26 cellular contexts compared by ENCODE assay signal in genomic region chr10:74208997-74209396, GRCh38. TPM values are rescaled to one million over a fixed set of nuclear protein-coding genes. Genes with fewer than 3 reads are reported as not detected.
DNase-seq lines count a peak whose midpoint lies in the region; ATAC-seq, FAIRE-seq and TF ChIP-seq lines count a peak whose summit lies in the region.
"Had no signal": no experiment of that assay in that cellular context is flagged by ENCODE, and none has a peak within 500 bp of the region (broad histone marks: within the 10 kb centered on the region; RNA-seq: fewer than 3 reads in every experiment).

No MANE protein-coding gene starts in this region.

- intact Hi-C loops in upper lobe of right lung (cut with DNase I) = no loop called here

- H3K9me3 Mint-ChIP-seq in activated T-cell treated with anti-CD3 and anti-CD28 coated beads, Interleukin-2, amount 50 U/mL, for 24 hours = no peaks in the 10 kb centered on the region
- H3K9me3 Mint-ChIP-seq in stimulated activated effector memory CD8-positive, alpha-beta T cell treated with anti-CD3 and anti-CD28 coated beads, Interleukin-12 subunit alpha, Interleukin-12 subunit beta, amount 100 ng/mL, for 72 hours = no peaks in the 10 kb centered on the region
- H3K9me3 Mint-ChIP-seq: HFFc6 had no signal

- H3K27ac ChIP-seq in SJCRH30 (peak overlapping the region; percentile 69), keratinocyte (ENCODE audit: control insufficient read depth, insufficient read depth, low read length) (no peak overlapping the region), upper lobe of right lung (no peak overlapping the region)
- H3K27ac ChIP-seq: 22Rv1, GM23248, HL-60, SK-N-MC had no signal

- H3K9me3 ChIP-seq in SJCRH30 (replicated peaks) = no peaks in the 10 kb centered on the region
- H3K9me3 ChIP-seq in keratinocyte (ENCODE audit: control insufficient read depth, low read depth, low read length) = no peaks in the 10 kb centered on the region
- no peaks in the 10 kb centered on the region for H3K9me3 ChIP-seq in upper lobe of right lung
- H3K9me3 ChIP-seq: BE2C, HAP-1 had no signal

- H3K4me3 ChIP-seq in SJCRH30 = no peak overlapping the region
- no peak overlapping the region for H3K4me3 ChIP-seq in keratinocyte (ENCODE audit: control insufficient read depth in 2 of 3, extremely low read depth in 1 of 3, insufficient read depth in 2 of 3, low read depth in 1 of 3, low read length in 3 of 3)
- no peak overlapping the region for H3K4me3 ChIP-seq in upper lobe of right lung
- H3K4me3 ChIP-seq: GM23248, HAP-1, SK-N-MC had no signal

- peaks cover 24% of the 10 kb centered on the region for H3K4me1 Mint-ChIP-seq in activated T-cell treated with anti-CD3 and anti-CD28 coated beads, Interleukin-2, amount 50 U/mL, for 24 hours (ENCODE audit: low read depth)
- peaks cover 23% of the 10 kb centered on the region for H3K4me1 Mint-ChIP-seq in stimulated activated effector memory CD8-positive, alpha-beta T cell treated with anti-CD3 and anti-CD28 coated beads, Interleukin-12 subunit alpha, Interleukin-12 subunit beta, amount 100 ng/mL, for 72 hours
- H3K4me1 Mint-ChIP-seq: CD14-positive monocyte had no signal

- H4K20me1 ChIP-seq in keratinocyte (ENCODE audit: control insufficient read depth, extremely low read depth, insufficient read depth, low read length) = peaks cover 9% of the 10 kb centered on the region

- peaks cover 79% of the 10 kb centered on the region for H3K79me2 ChIP-seq in keratinocyte (ENCODE audit: control insufficient read depth, insufficient read depth, low read length)

- no peak for TF ChIP-seq CTCF in keratinocyte (optimal IDR thresholded peaks at IDR 0.05 in 1 of 3, IDR thresholded peaks at IDR 0.05 in 1 of 3, conservative IDR thresholded peaks at IDR 0.05 in 1 of 3; ENCODE audit: extremely low read depth in 1 of 3, insufficient read depth in 2 of 3, low read length in 3 of 3)
- no peak for TF ChIP-seq CTCF in upper lobe of right lung (IDR thresholded peaks at IDR 0.05)

- ATAC-seq in upper lobe of right lung = peak; percentile 39
- no peak for ATAC-seq in HG03432 (IDR thresholded peaks at IDR 0.05; ENCODE audit: unreplicated experiment)
- no peak for ATAC-seq in stimulated activated effector memory CD8-positive, alpha-beta T cell treated with anti-CD3 and anti-CD28 coated beads, Interleukin-12 subunit alpha, Interleukin-12 subunit beta, amount 100 ng/mL, for 72 hours
- ATAC-seq in HG02642 (IDR thresholded peaks at IDR 0.05; ENCODE audit: poor library complexity, unreplicated experiment) = no peak

- H3K36me3 ChIP-seq in SJCRH30 (no peaks in the 10 kb centered on the region; the same call in 1 of the 2 replicates), keratinocyte (ENCODE audit: control insufficient read depth in 2 of 2, extremely low read depth in 1 of 2, insufficient read depth in 2 of 2, low read length in 2 of 2) (peaks cover 0 to 10% of the 10 kb centered on the region in 2 experiments), upper lobe of right lung (no peaks in the 10 kb centered on the region)
- H3K36me3 ChIP-seq: BE2C, HAP-1 had no signal

- no peak overlapping the region for H2AFZ ChIP-seq in keratinocyte (ENCODE audit: control insufficient read depth, low read length)
- H2AFZ ChIP-seq: GM23248 had no signal

- FAIRE-seq in keratinocyte (lab: Jason Lieb, UNC) = peak; percentile 51

- H3K4me1 ChIP-seq in SJCRH30 (peaks cover 29% of the 10 kb centered on the region), keratinocyte (ENCODE audit: control insufficient read depth, extremely low read depth, insufficient read depth, low read length) (peaks cover 29% of the 10 kb centered on the region), upper lobe of right lung (no peaks in the 10 kb centered on the region)
- H3K4me1 ChIP-seq: BE2C, HAP-1 had no signal

- H3K4me2 ChIP-seq in keratinocyte (ENCODE audit: control insufficient read depth, extremely low read depth, insufficient read depth, low read depth, low read length) = peak overlapping the region; percentile 15

- H3K27me3 Mint-ChIP-seq in activated T-cell treated with anti-CD3 and anti-CD28 coated beads, Interleukin-2, amount 50 U/mL, for 24 hours = no peaks in the 10 kb centered on the region

- H3K36me3 Mint-ChIP-seq in activated T-cell treated with anti-CD3 and anti-CD28 coated beads, Interleukin-2, amount 50 U/mL, for 24 hours (ENCODE audit: low read depth) = peaks cover 43% of the 10 kb centered on the region
- peaks cover 21% of the 10 kb centered on the region for H3K36me3 Mint-ChIP-seq in stimulated activated effector memory CD8-positive, alpha-beta T cell treated with anti-CD3 and anti-CD28 coated beads, Interleukin-12 subunit alpha, Interleukin-12 subunit beta, amount 100 ng/mL, for 72 hours

- peaks cover 7% of the 10 kb centered on the region for H3K9me1 ChIP-seq in keratinocyte (ENCODE audit: control insufficient read depth, extremely low read depth, insufficient read depth, low read length)

- DNase-seq in activated T-cell treated with anti-CD3 and anti-CD28 coated beads, Interleukin-2, amount 50 U/mL, for 24 hours = no peak
- no peak for DNase-seq in activated T-cell treated with anti-CD3 and anti-CD28 coated beads for 4 hours
- DNase-seq in SJCRH30 = no peak
- DNase-seq in keratinocyte (ENCODE audit: low read depth, low spot score) = no peak
- no peak for DNase-seq in upper lobe of right lung
- DNase-seq in stimulated activated effector memory CD8-positive, alpha-beta T cell treated with anti-CD3 and anti-CD28 coated beads, Interleukin-12 subunit alpha, Interleukin-12 subunit beta, amount 100 ng/mL, for 72 hours (ENCODE audit: low spot score in 2 of 2) = no peak
- DNase-seq: BE2C, Calu3, GM23248, HFFc6, NCI-H1092, NCI-H1417 treated with DMSO at 0.1 percent for 48 hours, NCI-H187, NCI-H2171, NCI-H226, NCI-H510A, NCI-H69, RPMI8226, SHP77 had no signal

- H3K27ac Mint-ChIP-seq in activated T-cell treated with anti-CD3 and anti-CD28 coated beads, Interleukin-2, amount 50 U/mL, for 24 hours = peak overlapping the region; percentile 44
- no peak overlapping the region for H3K27ac Mint-ChIP-seq in stimulated activated effector memory CD8-positive, alpha-beta T cell treated with anti-CD3 and anti-CD28 coated beads, Interleukin-12 subunit alpha, Interleukin-12 subunit beta, amount 100 ng/mL, for 72 hours
- H3K27ac Mint-ChIP-seq: HFFc6 had no signal

- H3K9ac ChIP-seq in keratinocyte (ENCODE audit: control insufficient read depth, extremely low read depth, insufficient read depth, low read length) = no peak overlapping the region
- H3K9ac ChIP-seq: GM23248 had no signal

- dilution Hi-C loops in keratinocyte (cut with MboI; ENCODE audit: extremely low pct_ligation_motif_present, low sequenced_read_pairs) = no loop called here

- no peaks in the 10 kb centered on the region for H3K27me3 ChIP-seq in SJCRH30
- H3K27me3 ChIP-seq in keratinocyte (ENCODE audit: control insufficient read depth, extremely low read depth, insufficient read depth, low read length) = no peaks in the 10 kb centered on the region
- no peaks in the 10 kb centered on the region for H3K27me3 ChIP-seq in upper lobe of right lung
- H3K27me3 ChIP-seq: BE2C had no signal

- H3K4me3 Mint-ChIP-seq in activated T-cell treated with anti-CD3 and anti-CD28 coated beads, Interleukin-2, amount 50 U/mL, for 24 hours = no peak overlapping the region
- no peak overlapping the region for H3K4me3 Mint-ChIP-seq in stimulated activated effector memory CD8-positive, alpha-beta T cell treated with anti-CD3 and anti-CD28 coated beads, Interleukin-12 subunit alpha, Interleukin-12 subunit beta, amount 100 ng/mL, for 72 hours
- H3K4me3 Mint-ChIP-seq: CD14-positive monocyte, HFFc6 had no signal

RNA-seq across cellular contexts. Expression of gene ADK, which starts 58.0 kb away (rescaled TPM):
- 42.7 and 48.6 TPM in 2 replicates for total RNA-seq in SJCRH30 (2014; rRNA removed; shearing (Covaris generic))
- polyA plus RNA-seq in keratinocyte = 73.0 to 139 TPM (median 92.6 TPM) in 3 replicates
- 54.7 TPM for polyA plus RNA-seq in keratinocyte (2011; ENCODE audit: low read depth)
- polyA plus RNA-seq in keratinocyte (2011; cell fraction: cytosol; rRNA removed) = 66.4 and 127 TPM in 2 replicates
- 54.4 and 63.4 TPM in 2 replicates for polyA plus RNA-seq in keratinocyte (2011; cell fraction: nucleus; rRNA removed)
- polyA plus RNA-seq in keratinocyte (2012; ENCODE audit: low replicate concordance) = 58.0 and 90.5 TPM in 2 replicates
- 12.8 to 83.9 TPM (median 38.5 TPM) in 3 replicates for polyA minus RNA-seq in keratinocyte
- polyA minus RNA-seq in keratinocyte (2011; cell fraction: cytosol; rRNA and poly(A)+ RNA removed) = 43.5 TPM
- polyA minus RNA-seq in keratinocyte (2011; cell fraction: nucleus; rRNA and poly(A)+ RNA removed) = 34.0 and 74.5 TPM in 2 replicates
- 53.0 TPM for total RNA-seq in upper lobe of right lung

RNA-seq across cellular contexts. Expression of gene AP3M1, which starts 58.4 kb away (rescaled TPM):
- 42.1 and 43.1 TPM in 2 replicates for total RNA-seq in SJCRH30 (2014; rRNA removed; shearing (Covaris generic))
- 37.1 to 53.5 TPM (median 44.1 TPM) in 3 replicates for polyA plus RNA-seq in keratinocyte
- polyA plus RNA-seq in keratinocyte (2011; ENCODE audit: low read depth) = 17.4 TPM
- 26.7 and 58.2 TPM in 2 replicates for polyA plus RNA-seq in keratinocyte (2011; cell fraction: cytosol; rRNA removed)
- 46.9 and 58.5 TPM in 2 replicates for polyA plus RNA-seq in keratinocyte (2011; cell fraction: nucleus; rRNA removed)
- 18.9 and 25.8 TPM in 2 replicates for polyA plus RNA-seq in keratinocyte (2012; ENCODE audit: low replicate concordance)
- 16.7 to 59.7 TPM (median 35.2 TPM) in 3 replicates for polyA minus RNA-seq in keratinocyte
- polyA minus RNA-seq in keratinocyte (2011; cell fraction: cytosol; rRNA and poly(A)+ RNA removed) = 33.6 TPM
- 24.9 and 45.7 TPM in 2 replicates for polyA minus RNA-seq in keratinocyte (2011; cell fraction: nucleus; rRNA and poly(A)+ RNA removed)
- total RNA-seq in upper lobe of right lung = 33.1 TPM
